Comparison of ENCODE assay signal across 27 cellular contexts in the genomic region with DNA sequence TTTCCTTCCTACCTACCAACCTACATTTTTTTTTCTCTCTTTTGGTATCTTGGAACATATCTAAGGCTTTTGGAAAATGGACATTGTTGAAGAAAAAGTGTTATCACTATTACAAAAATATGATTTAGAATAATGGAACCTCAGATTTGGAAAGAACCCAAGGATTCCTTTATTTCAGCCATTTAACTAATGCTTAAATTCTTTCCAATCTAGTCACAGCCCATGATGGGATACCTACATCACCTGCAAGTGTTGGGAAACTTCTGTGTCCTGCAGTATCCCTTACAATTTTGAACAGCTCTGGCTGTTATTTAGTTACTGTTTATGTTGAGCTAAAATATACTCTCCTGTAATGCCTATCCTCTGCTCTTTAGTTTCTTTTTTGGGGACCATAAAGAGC. TPM values are rescaled to one million over a fixed set of nuclear protein-coding genes. Genes with fewer than 3 reads are reported as not detected.
A peak's percentile ranks its signal among the peaks of the same experiment; 100 is the strongest.
DNase-seq lines count a peak whose midpoint lies in the region; ATAC-seq, FAIRE-seq and TF ChIP-seq lines count a peak whose summit lies in the region.
"Had no signal": no experiment of that assay in that cellular context is flagged by ENCODE, and none has a peak within 500 bp of the region (broad histone marks: within the 10 kb centered on the region; RNA-seq: fewer than 3 reads in every experiment).

No MANE protein-coding gene starts in this region.

- H3K9me3 ChIP-seq in left ventricle myocardium inferior (replicated peaks) (peaks cover 7% of the 10 kb centered on the region), astrocyte (ENCODE audit: insufficient read depth, low read depth, low read length) (no peaks in the 10 kb centered on the region)

- no peaks in the 10 kb centered on the region for H3K27me3 Mint-ChIP-seq in astrocyte (ENCODE audit: low read depth, unreplicated experiment)
- H3K27me3 Mint-ChIP-seq in nephron (ENCODE audit: low read depth): no peaks in the 10 kb centered on the region
- H3K27me3 Mint-ChIP-seq in Calu3 (ENCODE audit: unreplicated experiment): peaks cover 16% of the 10 kb centered on the region

- no peak overlapping the region for H3K9ac ChIP-seq in astrocyte (ENCODE audit: low read length)
- H3K9ac ChIP-seq: BLaER1 treated with 17β-estradiol and CSF1 and Interleukin-3, amounts not matched to agents 10 nM and 100 nM had no signal

- CTCF ChIA-PET in Calu3 (lab: Charles Lee): interaction anchor here (0.7 kb wide), 1 partner anchor 213 kb away, joined by 3 read pairs; no protein-coding TSS in a partner anchor

- ATAC-seq in left ventricle myocardium superior: no peak
- ATAC-seq: A549 had no signal

- H2AFZ ChIP-seq in astrocyte (ENCODE audit: low read depth, low read length): no peak overlapping the region

- H4K20me1 ChIP-seq in astrocyte (ENCODE audit: insufficient read depth, low read length): no peaks in the 10 kb centered on the region
- H4K20me1 ChIP-seq: BLaER1 treated with 17β-estradiol and CSF1 and Interleukin-3, amounts not matched to agents 10 nM and 100 nM had no signal

- H3K27ac Mint-ChIP-seq in astrocyte (ENCODE audit: unreplicated experiment): no peak overlapping the region
- peak overlapping the region in 2 of 3 experiments; percentile 70 to 71 for H3K27ac Mint-ChIP-seq in nephron
- no peak overlapping the region for H3K27ac Mint-ChIP-seq in Calu3 (ENCODE audit: unreplicated experiment)
- H3K27ac Mint-ChIP-seq: CD14-positive monocyte; CD4-positive, alpha-beta T cell; CD8-positive, alpha-beta memory T cell; HFFc6 had no signal

- no peaks in the 10 kb centered on the region for H3K79me2 ChIP-seq in astrocyte (ENCODE audit: insufficient read depth, low read length)

- H3K9me3 Mint-ChIP-seq in astrocyte (ENCODE audit: unreplicated experiment): peaks cover 5% of the 10 kb centered on the region
- H3K9me3 Mint-ChIP-seq in nephron: peaks cover 23% of the 10 kb centered on the region
- no peaks in the 10 kb centered on the region for H3K9me3 Mint-ChIP-seq in Calu3 (ENCODE audit: low read depth, unreplicated experiment)
- H3K9me3 Mint-ChIP-seq: CD4-positive, alpha-beta T cell had no signal

- H3K36me3 ChIP-seq in left ventricle myocardium inferior (no peaks in the 10 kb centered on the region), astrocyte (ENCODE audit: insufficient read depth, low read length) (no peaks in the 10 kb centered on the region)
- H3K36me3 ChIP-seq: BE2C, HAP-1 had no signal

- DNase-seq in left ventricle myocardium inferior (no peak), left ventricle myocardium superior (no peak), astrocyte (ENCODE audit: low read depth) (peak; percentile 19), Calu3 (no peak), NCI-H2107 (lab: John Stamatoyannopoulos, UW) (no peak), NCI-H2107 treated with DMSO at 0.1 percent for 48 hours (lab: John Stamatoyannopoulos, UW; ENCODE audit: unreplicated experiment) (no peak)
- DNase-seq: 8988T; ACHN; AML-193; BE2C; CD4-positive, alpha-beta T cell; CD8-positive, alpha-beta memory T cell; DMS53; DMS79 treated with DMSO at 0.1 percent for 48 hours; GF-D8; GOT3; HFFc6 had no signal

- no TSS peak for BruUV-seq in Calu3 (replicated peaks; lab: Mats Ljungman, UMichigan)

- no peaks in the 10 kb centered on the region for H3K4me1 Mint-ChIP-seq in astrocyte (ENCODE audit: low read depth, unreplicated experiment)
- peaks cover 31% of the 10 kb centered on the region for H3K4me1 Mint-ChIP-seq in nephron
- no peaks in the 10 kb centered on the region for H3K4me1 Mint-ChIP-seq in Calu3 (ENCODE audit: low read depth, unreplicated experiment)
- H3K4me1 Mint-ChIP-seq: CD14-positive monocyte; CD8-positive, alpha-beta memory T cell had no signal

- H3K4me1 ChIP-seq in left ventricle myocardium inferior: peaks cover 25% of the 10 kb centered on the region
- no peaks in the 10 kb centered on the region for H3K4me1 ChIP-seq in astrocyte (ENCODE audit: insufficient read depth, low read length)
- H3K4me1 ChIP-seq: A549; BLaER1 treated with 17β-estradiol and CSF1 and Interleukin-3, amounts not matched to agents 10 nM and 100 nM; HAP-1 had no signal

- intact Hi-C loops in left ventricle myocardium inferior (cut with micrococcal nuclease): no loop called here
- intact Hi-C loops in left ventricle myocardium superior (cut with micrococcal nuclease): no loop called here
- intact Hi-C loops in Calu3 (cut with micrococcal nuclease; ENCODE audit: unreplicated experiment): no loop called here

- TF ChIP-seq CTCF in left ventricle myocardium inferior (IDR thresholded peaks at IDR 0.05; ENCODE audit: borderline replicate concordance): no peak
- no peak for TF ChIP-seq CTCF in astrocyte (IDR thresholded peaks at IDR 0.05; ENCODE audit: insufficient read depth, low read depth, low read length)
- TF ChIP-seq CTCF in nephron (IDR thresholded peaks at IDR 0.05; ENCODE audit: unreplicated experiment in 3 of 3): no peak
- no peak for TF ChIP-seq CTCF in Calu3 (IDR thresholded peaks at IDR 0.05; ENCODE audit: unreplicated experiment)

- peak overlapping the region; percentile 0 for H3K27ac ChIP-seq in left ventricle myocardium inferior (replicated peaks)
- no peak overlapping the region for H3K27ac ChIP-seq in astrocyte (ENCODE audit: low read depth, low read length)
- H3K27ac ChIP-seq: A549; BLaER1 treated with 17β-estradiol and CSF1 and Interleukin-3, amounts not matched to agents 10 nM and 100 nM had no signal

- H3K4me3 Mint-ChIP-seq in astrocyte (ENCODE audit: unreplicated experiment) (no peak overlapping the region), nephron (no peak overlapping the region), Calu3 (ENCODE audit: low read depth, unreplicated experiment) (no peak overlapping the region)
- H3K4me3 Mint-ChIP-seq: CD14-positive monocyte; CD4-positive, alpha-beta T cell; CD8-positive, alpha-beta memory T cell; HFFc6 had no signal

- H3K4me3 ChIP-seq in left ventricle myocardium inferior (no peak overlapping the region), astrocyte (ENCODE audit: insufficient read depth, low read depth, low read length) (no peak overlapping the region)
- H3K4me3 ChIP-seq: A549; BLaER1 treated with 17β-estradiol and CSF1 and Interleukin-3, amounts not matched to agents 10 nM and 100 nM; HAP-1 had no signal

- H3K27me3 ChIP-seq in left ventricle myocardium inferior (ENCODE audit: low read depth) (no peaks in the 10 kb centered on the region), astrocyte (ENCODE audit: insufficient read depth, low read length) (no peaks in the 10 kb centered on the region)
- H3K27me3 ChIP-seq: BE2C; BLaER1 treated with 17β-estradiol and CSF1 and Interleukin-3, amounts not matched to agents 10 nM and 100 nM had no signal

- no peak overlapping the region for H3K4me2 ChIP-seq in astrocyte (ENCODE audit: low read length)
- H3K4me2 ChIP-seq: A549; BLaER1 treated with 17β-estradiol and CSF1 and Interleukin-3, amounts not matched to agents 10 nM and 100 nM had no signal

- FAIRE-seq in astrocyte (lab: Jason Lieb, UNC): no peak
- FAIRE-seq: A549, GM12891, GM18507, H54 had no signal

- H3K36me3 Mint-ChIP-seq in astrocyte (ENCODE audit: low read depth, unreplicated experiment): no peaks in the 10 kb centered on the region
- H3K36me3 Mint-ChIP-seq in nephron (ENCODE audit: low read depth): no peaks in the 10 kb centered on the region
- no peaks in the 10 kb centered on the region for H3K36me3 Mint-ChIP-seq in Calu3 (ENCODE audit: insufficient read depth, unreplicated experiment)
- H3K36me3 Mint-ChIP-seq: CD14-positive monocyte had no signal

RNA-seq across cellular contexts. Expression of gene APOBEC4, which starts 22.3 kb away (rescaled TPM):
- total RNA-seq in left ventricle myocardium inferior (0.11 TPM), left ventricle myocardium superior (not detected), astrocyte (not detected in 2 replicates), Calu3 (2022) (not detected in 2 replicates)
- total RNA-seq: CD4-positive, alpha-beta T cell; CD8-positive, alpha-beta memory T cell; Daoy; G401; HFFc6 had no signal

RNA-seq across cellular contexts. Expression of gene ARPC5, which starts 39.8 kb away (rescaled TPM):
- total RNA-seq in left ventricle myocardium inferior (33.6 TPM), left ventricle myocardium superior (36.4 TPM), astrocyte (171 and 180 TPM in 2 replicates), Calu3 (2022) (135 and 148 TPM in 2 replicates)

Comparison
In these comparisons a context has a peak if more than half of its experiments do, and no peak if none do; other contexts are left out.
1. H3K27ac Mint-ChIP-seq: peak in nephron (2 of 3); none in astrocyte (single experiment) and Calu3 (single experiment).